In the genomic region with DNA sequence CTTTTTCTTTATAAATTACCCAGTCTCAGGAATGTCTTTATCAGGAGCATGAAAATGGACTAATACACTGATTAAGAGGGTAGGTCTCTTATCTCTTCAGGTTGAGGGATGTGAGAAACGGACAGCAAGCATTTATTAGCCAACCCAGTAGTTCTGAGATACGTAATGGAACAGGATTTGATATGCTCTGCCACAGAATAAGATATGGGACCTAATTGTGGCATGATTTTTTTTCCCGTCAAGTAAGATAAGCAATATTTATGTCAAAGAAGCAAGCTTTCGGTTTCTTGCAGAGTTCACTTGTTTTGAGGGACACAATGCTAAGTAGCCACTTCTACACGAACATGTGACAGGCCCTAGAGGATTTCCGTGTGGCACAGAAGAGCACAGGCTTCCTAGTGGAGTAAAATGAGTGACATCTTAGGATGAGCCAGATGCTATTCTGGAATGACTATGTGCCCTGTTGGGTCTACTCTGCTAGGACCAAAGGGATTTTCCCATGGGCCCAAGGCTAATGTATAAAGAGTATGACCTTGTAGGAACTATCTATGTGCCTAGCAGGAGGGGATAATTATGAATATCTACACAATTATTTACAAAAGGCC, we compare ENCODE assay signal across 13 cellular contexts. TPM values are rescaled to one million over a fixed set of nuclear protein-coding genes. Genes with fewer than 3 reads are reported as not detected.
DNase-seq lines count a peak whose midpoint lies in the region; ATAC-seq and TF ChIP-seq lines count a peak whose summit lies in the region.
"Had no signal": no experiment of that assay in that cellular context is flagged by ENCODE, and none has a peak within 500 bp of the region (broad histone marks: within the 10 kb centered on the region; RNA-seq: fewer than 3 reads in every experiment).

No MANE protein-coding gene starts in this region.

- TF ChIP-seq POLR2A in stomach (IDR thresholded peaks at IDR 0.05), result no peak

- H3K27me3 ChIP-seq in heart right ventricle, result no peaks in the 10 kb centered on the region
- no peaks in the 10 kb centered on the region for H3K27me3 ChIP-seq in stomach
- no peaks in the 10 kb centered on the region for H3K27me3 ChIP-seq in Caco-2 (replicated peaks; ENCODE audit: control insufficient read depth, insufficient read depth, low read length)

- no peaks in the 10 kb centered on the region for H3K9me3 Mint-ChIP-seq in activated naive CD4-positive, alpha-beta T cell treated with anti-CD3 and anti-CD28 coated beads for 36 hours
- H3K9me3 Mint-ChIP-seq in activated B cell treated with CpG ODN at 0.5 μM for 24 hours (no peaks in the 10 kb centered on the region), Caco-2 (ENCODE audit: unreplicated experiment) (no peaks in the 10 kb centered on the region)

- CTCF ChIA-PET in activated naive CD4-positive, alpha-beta T cell treated with anti-CD3 and anti-CD28 coated beads for 36 hours (lab: Charles Lee), result no interaction called here
- CTCF ChIA-PET in activated B cell treated with CpG ODN at 0.5 μM for 24 hours (lab: Charles Lee), result no interaction called here
- CTCF ChIA-PET in Caco-2 (lab: Charles Lee), result no interaction called here

- H3K4me1 Mint-ChIP-seq in activated naive CD4-positive, alpha-beta T cell treated with anti-CD3 and anti-CD28 coated beads for 36 hours (ENCODE audit: low read depth), result peaks cover 90% of the 10 kb centered on the region
- H3K4me1 Mint-ChIP-seq in activated B cell treated with CpG ODN at 0.5 μM for 24 hours, result peaks cover 97% of the 10 kb centered on the region
- peaks cover 17% of the 10 kb centered on the region for H3K4me1 Mint-ChIP-seq in Caco-2 (ENCODE audit: low read depth, unreplicated experiment)

- peak overlapping the region; percentile 99 for H3K27ac Mint-ChIP-seq in activated naive CD4-positive, alpha-beta T cell treated with anti-CD3 and anti-CD28 coated beads for 36 hours
- H3K27ac Mint-ChIP-seq in activated B cell treated with CpG ODN at 0.5 μM for 24 hours (peak overlapping the region; percentile 93), Caco-2 (ENCODE audit: unreplicated experiment) (no peak overlapping the region)

- WGBS in heart right ventricle, 2 donors, result 44 to 65% methylated on average over 6 of the region's 6 CpGs
- 33 to 61% (median 47%) methylated on average over 6 of the region's 6 CpGs for WGBS in stomach, 5 donors

- intact Hi-C loops in activated naive CD4-positive, alpha-beta T cell treated with anti-CD3 and anti-CD28 coated beads for 36 hours (cut with micrococcal nuclease), result loop anchor here (1.0 to 10.0 kb wide), 14 partner anchors 8 to 1598 kb away; a partner anchor contains a TSS
- intact Hi-C loops in activated B cell treated with CpG ODN at 0.5 μM for 24 hours (cut with micrococcal nuclease) (loop anchor here (1.0 to 10.0 kb wide), 5 partner anchors 7 to 486 kb away; a partner anchor contains a TSS), heart right ventricle (cut with DNase I) (loop anchor here in 4 of 10 donors (5.0 to 10.0 kb wide), 3 partner anchors 46 to 56 kb away; a partner anchor contains a TSS), stomach (cut with DNase I; ENCODE audit: low total_unique reads) (no loop called here), Caco-2 (cut with micrococcal nuclease; ENCODE audit: unreplicated experiment) (no loop called here)

- H3K4me1 ChIP-seq in heart right ventricle, result peaks cover 0 to 74% (median 32%) of the 10 kb centered on the region in 9 donors
- peaks cover 14 to 83% (median 36%) of the 10 kb centered on the region in 4 donors for H3K4me1 ChIP-seq in stomach
- no peaks in the 10 kb centered on the region for H3K4me1 ChIP-seq in Caco-2

- H3K9me3 ChIP-seq in heart right ventricle (no peaks in the 10 kb centered on the region), stomach (no peaks in the 10 kb centered on the region), Caco-2 (no peaks in the 10 kb centered on the region)

- H3K27ac ChIP-seq in heart right ventricle (peak overlapping the region in 9 of 10 donors; percentile 42 to 73 (median 59)), stomach (peak overlapping the region; percentile 50 to 76 (median 65))

- ATAC-seq in activated B cell treated with CpG ODN at 0.5 μM for 24 hours (ENCODE audit: low read depth) (no peak), heart right ventricle (peak in 6 of 8 donors; percentile 42 to 68 (median 58)), GM21528 (IDR thresholded peaks at IDR 0.05; ENCODE audit: low FRiP score, unreplicated experiment) (no peak)

- no peak for TF ChIP-seq EP300 in stomach (IDR thresholded peaks at IDR 0.05)

- no TSS peak for BruUV-seq in Caco-2 (replicated peaks; lab: Mats Ljungman, UMichigan)

- TF ChIP-seq CTCF in activated B cell treated with CpG ODN at 0.5 μM for 24 hours (IDR thresholded peaks at IDR 0.05) (no peak), heart right ventricle (IDR thresholded peaks at IDR 0.05) (no peak), stomach (IDR thresholded peaks at IDR 0.05) (no peak), Caco-2 (IDR thresholded peaks at IDR 0.05; ENCODE audit: insufficient read depth in 1 of 2, low read depth in 1 of 2, low read length in 1 of 2, severe bottlenecking in 1 of 2, unreplicated experiment in 1 of 2) (no peak)

- H3K4me3 ChIP-seq in heart right ventricle, result no peak overlapping the region
- no peak overlapping the region for H3K4me3 ChIP-seq in stomach
- H3K4me3 ChIP-seq in Caco-2 (ENCODE audit: low read depth, low read length), result no peak overlapping the region

- no peak for DNase-seq in activated naive CD4-positive, alpha-beta T cell treated with anti-CD3 and anti-CD28 coated beads for 36 hours
- DNase-seq in activated naive CD4-positive, alpha-beta T cell (lab: John Stamatoyannopoulos, UW), result no peak
- DNase-seq in activated B cell treated with CpG ODN at 0.5 μM for 24 hours (no peak), heart right ventricle (no peak), stomach (no peak), Caco-2 (no peak), Kasumi-1 (lab: John Stamatoyannopoulos, UW) (no peak)
- DNase-seq: caudate nucleus, KG1, kidney, NCI-H2081, occipital lobe had no signal

- H3K36me3 ChIP-seq in heart right ventricle, result peaks cover 0 to 6% (median 0%) of the 10 kb centered on the region in 9 donors
- H3K36me3 ChIP-seq in stomach, result peaks cover 0 to 11% (median 2%) of the 10 kb centered on the region in 4 donors
- H3K36me3 ChIP-seq in Caco-2 (ENCODE audit: control insufficient read depth, insufficient read depth, low read length), result peaks cover 2% of the 10 kb centered on the region; the same call in 1 of the 2 replicates

- H3K4me3 Mint-ChIP-seq in activated naive CD4-positive, alpha-beta T cell treated with anti-CD3 and anti-CD28 coated beads for 36 hours, result peak overlapping the region; percentile 52
- H3K4me3 Mint-ChIP-seq in activated B cell treated with CpG ODN at 0.5 μM for 24 hours (peak overlapping the region; percentile 52), Caco-2 (ENCODE audit: unreplicated experiment) (no peak overlapping the region)

- H3K36me3 Mint-ChIP-seq in activated naive CD4-positive, alpha-beta T cell treated with anti-CD3 and anti-CD28 coated beads for 36 hours (ENCODE audit: low read depth), result peaks cover 63% of the 10 kb centered on the region
- H3K36me3 Mint-ChIP-seq in activated B cell treated with CpG ODN at 0.5 μM for 24 hours (ENCODE audit: low read depth), result peaks cover 86% of the 10 kb centered on the region
- H3K36me3 Mint-ChIP-seq in Caco-2 (ENCODE audit: insufficient read depth, unreplicated experiment), result peaks cover 94% of the 10 kb centered on the region

- no peaks in the 10 kb centered on the region for H3K27me3 Mint-ChIP-seq in activated naive CD4-positive, alpha-beta T cell treated with anti-CD3 and anti-CD28 coated beads for 36 hours (ENCODE audit: low read depth)
- no peaks in the 10 kb centered on the region for H3K27me3 Mint-ChIP-seq in activated B cell treated with CpG ODN at 0.5 μM for 24 hours
- no peaks in the 10 kb centered on the region for H3K27me3 Mint-ChIP-seq in Caco-2 (ENCODE audit: insufficient read depth, unreplicated experiment)

- POLR2A ChIA-PET in activated B cell treated with CpG ODN at 0.5 μM for 24 hours (lab: Charles Lee) (interaction anchor here (0.6 to 7.6 kb wide), 4 partner anchors 7 to 65 kb away, joined by 4 to 100 read pairs (median 36); a partner anchor contains a TSS), Caco-2 (lab: Charles Lee) (no interaction called here)

RNA-seq across cellular contexts. Expression of a gene that starts 57.9 kb away (rescaled TPM):
- 100 to 1,000 TPM; 105 to 110 TPM for total RNA-seq in activated naive CD4-positive, alpha-beta T cell treated with anti-CD3 and anti-CD28 coated beads for 36 hours
- total RNA-seq in activated B cell treated with CpG ODN at 0.5 μM for 24 hours (283 and 314 TPM in 2 replicates), heart right ventricle (100 to 1,000 TPM; 120 to 221 (median 142) TPM), stomach (100 to 1,000 TPM in 3 of 5 donors, 10 to 100 TPM in 2; 50.7 to 164 (median 115) TPM), Caco-2 (2022) (245 and 259 TPM in 2 replicates)
- polyA plus RNA-seq in heart right ventricle (10 to 100 TPM; 32.0 to 71.5 TPM), stomach (10 to 100 TPM in 1 of 3 donors, 1 to 10 TPM in 2; 3.2 to 14.0 (median 4.7) TPM)

Comparison
In these comparisons a context has a peak if more than half of its experiments do, and no peak if none do; other contexts are left out.
1. ATAC-seq: peak in heart right ventricle (6 of 8); none in activated B cell treated with CpG ODN at 0.5 μM for 24 hours (single experiment) and GM21528 (single experiment).
2. intact Hi-C loops: an anchor here in activated naive CD4-positive, alpha-beta T cell treated with anti-CD3 and anti-CD28 coated beads for 36 hours (1.0 to 10.0 kb wide) and activated B cell treated with CpG ODN at 0.5 μM for 24 hours (1.0 to 10.0 kb wide); none called in stomach and Caco-2.